Comparison of ENCODE assay signal across 8 cellular contexts in the genomic region with DNA sequence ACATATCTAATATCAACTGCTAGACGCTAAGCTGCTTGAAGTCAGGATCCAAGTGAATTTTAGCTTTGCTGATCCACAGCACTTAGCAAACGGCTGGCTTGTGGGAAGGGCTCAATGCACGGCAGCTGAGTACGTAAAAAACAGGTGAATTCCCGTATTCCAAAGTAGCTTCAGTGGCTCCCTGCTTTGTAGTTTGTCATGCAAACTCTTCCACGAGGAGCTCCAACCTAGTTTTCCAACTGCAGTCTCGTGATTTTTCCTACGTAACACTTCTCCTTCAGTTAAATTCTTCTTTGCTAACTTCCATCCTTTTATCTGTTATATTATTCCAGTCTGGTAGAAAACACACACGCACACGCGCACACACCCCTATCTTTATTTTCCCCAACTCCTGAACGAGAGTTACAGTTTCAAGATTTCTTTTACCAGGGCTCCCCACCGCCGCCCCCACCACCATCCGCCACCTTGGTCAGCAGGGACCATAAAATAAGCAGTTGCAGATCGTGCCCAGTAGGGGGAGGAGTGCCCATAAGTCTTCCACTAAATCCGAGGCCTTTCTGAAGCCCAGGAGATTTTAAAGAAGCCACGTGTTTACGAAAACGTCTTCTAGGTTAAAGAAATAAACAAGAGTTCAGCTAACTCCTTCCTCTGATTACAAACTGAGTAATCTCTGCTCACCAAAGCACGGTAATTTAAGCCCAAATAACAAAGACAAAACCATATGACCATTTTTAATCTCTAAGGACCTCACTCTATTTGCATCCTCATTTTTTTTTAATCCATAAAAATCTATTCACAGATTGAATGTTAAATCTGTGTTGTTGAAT. TPM values are rescaled to one million over a fixed set of nuclear protein-coding genes. Genes with fewer than 3 reads are reported as not detected.
A peak's percentile ranks its signal among the peaks of the same experiment; 100 is the strongest.
DNase-seq lines count a peak whose midpoint lies in the region; ATAC-seq and TF ChIP-seq lines count a peak whose summit lies in the region.

No MANE protein-coding gene starts in this region.

- H3K9me3 Mint-ChIP-seq in endothelial cell (ENCODE audit: unreplicated experiment) (no peaks in the 10 kb centered on the region), memory B cell (peaks cover under 1% of the 10 kb centered on the region)

- H3K9me3 ChIP-seq in Loucy (ENCODE audit: insufficient read depth, low read depth, low read length) (no peaks in the 10 kb centered on the region), tibial nerve (no peaks in the 10 kb centered on the region)

- 24 to 25% methylated on average over 21 of the region's 21 CpGs for WGBS in tibial nerve, 2 donors

- no peak overlapping the region for H3K9ac ChIP-seq in Loucy (ENCODE audit: low read depth, low read length, poor library complexity, severe bottlenecking)

- H3K4me1 ChIP-seq in ACC112 (ENCODE audit: control insufficient read depth, insufficient read depth, low read length, unreplicated experiment): peaks cover 54% of the 10 kb centered on the region
- peaks cover 3% of the 10 kb centered on the region for H3K4me1 ChIP-seq in Loucy (ENCODE audit: insufficient read depth, low read length, poor library complexity, severe bottlenecking)
- peaks cover 0 to 10% (median 0%) of the 10 kb centered on the region in 4 donors for H3K4me1 ChIP-seq in tibial nerve

- H4K20me1 ChIP-seq in Loucy (ENCODE audit: insufficient read depth, low read length, poor library complexity, severe bottlenecking): no peaks in the 10 kb centered on the region

- TF ChIP-seq POLR2A in tibial nerve (IDR thresholded peaks at IDR 0.05): no peak

- peak overlapping the region; percentile 54 for H3K4me3 Mint-ChIP-seq in endothelial cell (ENCODE audit: unreplicated experiment)
- H3K4me3 Mint-ChIP-seq in memory B cell: peak overlapping the region; percentile 81

- H3K4me2 ChIP-seq in Loucy (ENCODE audit: low read depth, low read length, poor library complexity, severe bottlenecking): peak overlapping the region; percentile 47

- TF ChIP-seq CTCF in GM12864 (IDR thresholded peaks at IDR 0.05; ENCODE audit: low read depth, low read length, missing control alignments) (peak; percentile 80), HFF-Myc (IDR thresholded peaks at IDR 0.05; ENCODE audit: low read depth, low read length, missing control alignments) (peak; percentile 71), Loucy (conservative IDR thresholded peaks at IDR 0.05; ENCODE audit: low read length) (peak; percentile 81), endothelial cell (IDR thresholded peaks at IDR 0.05; ENCODE audit: unreplicated experiment) (peak; percentile 84), tibial nerve (IDR thresholded peaks at IDR 0.05) (peak; percentile 66 to 77 (median 72))

- DNase-seq in GM12864 (ENCODE audit: low read depth) (peak; percentile 78), HFF-Myc (ENCODE audit: extremely low read depth, low read depth) (peak; percentile 78), SKM-1 (lab: John Stamatoyannopoulos, UW; ENCODE audit: unreplicated experiment) (peak; percentile 65), endothelial cell (ENCODE audit: low spot score) (peak; percentile 54), memory B cell (ENCODE audit: low spot score in 2 of 2) (peak; percentile 46 to 61), tibial nerve (ENCODE audit: low spot score in 2 of 2) (peak; percentile 46 to 60)

- no peaks in the 10 kb centered on the region for H3K79me2 ChIP-seq in ACC112 (ENCODE audit: control insufficient read depth, insufficient read depth, low read length, unreplicated experiment)
- H3K79me2 ChIP-seq in Loucy (ENCODE audit: insufficient read depth, low read length): no peaks in the 10 kb centered on the region

- peak in 1 of 2 donors; percentile 18 for TF ChIP-seq EP300 in tibial nerve (IDR thresholded peaks at IDR 0.05)

- no peaks in the 10 kb centered on the region for H3K36me3 ChIP-seq in ACC112 (ENCODE audit: insufficient read depth, low read length)
- H3K36me3 ChIP-seq in Loucy (ENCODE audit: insufficient read depth, low read length): no peaks in the 10 kb centered on the region
- no peaks in the 10 kb centered on the region for H3K36me3 ChIP-seq in tibial nerve

- H2AFZ ChIP-seq in ACC112 (ENCODE audit: low read length, unreplicated experiment): peak overlapping the region; percentile 64
- peak overlapping the region; percentile 42 for H2AFZ ChIP-seq in Loucy (ENCODE audit: low read length)

- no peaks in the 10 kb centered on the region for H3K9me2 ChIP-seq in Loucy (replicated peaks; ENCODE audit: low read depth, low read length)

- H3K27me3 ChIP-seq in ACC112 (ENCODE audit: insufficient read depth, low read length) (no peaks in the 10 kb centered on the region), Loucy (ENCODE audit: insufficient read depth, low read length, poor library complexity, severe bottlenecking) (no peaks in the 10 kb centered on the region), tibial nerve (no peaks in the 10 kb centered on the region)

- H3K27ac ChIP-seq in ACC112 (ENCODE audit: low read depth, low read length) (peak overlapping the region; percentile 99), tibial nerve (no peak overlapping the region)

- H3F3A ChIP-seq in Loucy (ENCODE audit: low read depth): no peaks in the 10 kb centered on the region

- H3K4me3 ChIP-seq in ACC112 (ENCODE audit: low read depth, low read length) (peak overlapping the region; percentile 59), GM12864 (ENCODE audit: low read depth, low read length) (peak overlapping the region; percentile 49), HFF-Myc (replicated peaks; ENCODE audit: low read depth, low read length) (no peak overlapping the region), Loucy (ENCODE audit: low read length, poor library complexity, severe bottlenecking) (no peak overlapping the region), tibial nerve (peak overlapping the region in 1 of 4 donors; percentile 13)

- peaks cover 7% of the 10 kb centered on the region for H3K4me1 Mint-ChIP-seq in endothelial cell (ENCODE audit: unreplicated experiment)
- H3K4me1 Mint-ChIP-seq in memory B cell: peaks cover 14% of the 10 kb centered on the region

- H3K36me3 Mint-ChIP-seq in endothelial cell (ENCODE audit: low read depth, unreplicated experiment) (peaks cover 5% of the 10 kb centered on the region), memory B cell (peaks cover 1% of the 10 kb centered on the region)

- H3K27ac Mint-ChIP-seq in endothelial cell (ENCODE audit: unreplicated experiment) (no peak overlapping the region), memory B cell (peak overlapping the region; percentile 8)

- ATAC-seq in memory B cell (ENCODE audit: low read depth): peak; percentile 97

- H3K27me3 Mint-ChIP-seq in endothelial cell (ENCODE audit: unreplicated experiment): no peaks in the 10 kb centered on the region
- peaks cover 2% of the 10 kb centered on the region for H3K27me3 Mint-ChIP-seq in memory B cell

RNA-seq across cellular contexts. Expression of a gene that starts 34.8 kb away (rescaled TPM):
- 229 TPM for total RNA-seq in endothelial cell (ENCODE audit: unreplicated experiment)
- 100 to 1,000 TPM; 290 to 370 (median 346) TPM for total RNA-seq in tibial nerve

Comparison
In these comparisons a context has a peak if more than half of its experiments do, and no peak if none do; other contexts are left out.
1. H3K4me3 ChIP-seq: peak in ACC112 (single experiment) and GM12864 (single experiment); none in HFF-Myc (single experiment) and Loucy (single experiment).
2. Peak in every context shown above with its lines, with median percentiles within 50 percentile points of each other: DNase-seq and CTCF ChIP-seq.